19 cellular contexts compared by ENCODE assay signal in genomic region chrX:40414335-40414734, GRCh38.
A peak's percentile ranks its signal among the peaks of the same experiment; 100 is the strongest.
DNase-seq lines count a peak whose midpoint lies in the region; ATAC-seq and TF ChIP-seq lines count a peak whose summit lies in the region.
"Had no signal": no experiment of that assay in that cellular context is flagged by ENCODE, and none has a peak within 500 bp of the region (broad histone marks: within the 10 kb centered on the region; RNA-seq: fewer than 3 reads in every experiment).

No MANE protein-coding gene starts in this region.

- no CpG with 5 or more reads among the region's 3 CpGs for whole genome bisulfite sequencing in H9 (ENCODE audit: extremely low coverage, insufficient read length, low lambda C conversion rate)

- H2BK120ac ChIP-seq in H9 (ENCODE audit: low read depth, low read length, poor library complexity, severe bottlenecking) = no peak overlapping the region

- peak; percentile 50 for ATAC-seq in WTC11
- ATAC-seq in HG03196 (IDR thresholded peaks at IDR 0.05; ENCODE audit: unreplicated experiment) = no peak
- ATAC-seq: HCT116, HepG2 had no signal

- H2BK12ac ChIP-seq in H9 (ENCODE audit: insufficient read length, low read depth, low read length) = no peak overlapping the region

- peaks cover 66 to 72% of the 10 kb centered on the region in 2 experiments for H3K9me3 Mint-ChIP-seq in H9
- H3K9me3 Mint-ChIP-seq in WTC11 = peaks cover 7% of the 10 kb centered on the region
- H3K9me3 Mint-ChIP-seq: HFFc6 had no signal

- no peak overlapping the region for H2AFZ ChIP-seq in H9 (ENCODE audit: low read length)
- H2AFZ ChIP-seq: GM23248 had no signal

- POLR2A ChIA-PET in WTC11 (lab: Charles Lee) = no interaction called here

- H3K27ac ChIP-seq in H9 (ENCODE audit: insufficient read length, low read depth, low read length) = no peak overlapping the region
- H3K27ac ChIP-seq: GM23248 had no signal

- H2BK15ac ChIP-seq in H9 (ENCODE audit: low read depth, low read length) = no peak overlapping the region

- H3K56ac ChIP-seq in H9 (ENCODE audit: insufficient read length, low read depth, low read length) = no peak overlapping the region

- H4K5ac ChIP-seq in H9 (ENCODE audit: insufficient read length, low read depth, low read length) = no peak overlapping the region

- no peak overlapping the region for H3T11ph ChIP-seq in H9 (ENCODE audit: low read length)

- H3K4me2 ChIP-seq in H9 (ENCODE audit: insufficient read depth, insufficient read length, low read length) = no peak overlapping the region

- no peak overlapping the region for H3K27ac Mint-ChIP-seq in H9
- H3K27ac Mint-ChIP-seq in WTC11 = no peak overlapping the region
- H3K27ac Mint-ChIP-seq: B cell; CD4-positive, CD25-positive, alpha-beta regulatory T cell; CD8-positive, alpha-beta memory T cell; HFFc6; IgD-negative memory B cell had no signal

- H3K4ac ChIP-seq in H9 (ENCODE audit: low read depth, low read length) = no peak overlapping the region

- no peaks in the 10 kb centered on the region for H3K23me2 ChIP-seq in H9 (ENCODE audit: insufficient read length, low read depth, low read length, poor library complexity, severe bottlenecking)

- no peaks in the 10 kb centered on the region for H4K20me1 ChIP-seq in H9 (ENCODE audit: control insufficient read depth, insufficient read depth, insufficient read length)

- H3K23ac ChIP-seq in H9 (ENCODE audit: insufficient read length, low read depth, low read length) = no peak overlapping the region

- H3K36me3 Mint-ChIP-seq in H9 (ENCODE audit: insufficient read depth in 1 of 3, low read depth in 3 of 3) (peaks cover 0 to 13% (median 4%) of the 10 kb centered on the region in 3 experiments; a peak in 2 of 7 replicates), WTC11 (no peaks in the 10 kb centered on the region; the same call in 1 of the 2 replicates)
- H3K36me3 Mint-ChIP-seq: CD4-positive, CD25-positive, alpha-beta regulatory T cell; CD8-positive, alpha-beta memory T cell had no signal

- H4K8ac ChIP-seq in H9 (replicated peaks; ENCODE audit: insufficient read length, low read depth, low read length) = no peak overlapping the region

- H2BK5ac ChIP-seq in H9 (ENCODE audit: insufficient read length, low read length) = no peak overlapping the region

- H3K27me3 ChIP-seq in BE2C = no peaks in the 10 kb centered on the region
- no peaks in the 10 kb centered on the region for H3K27me3 ChIP-seq in H9 (ENCODE audit: insufficient read depth, low read length)

- no peak overlapping the region for H3K14ac ChIP-seq in H9 (ENCODE audit: insufficient read depth, low read length)

- H3K9me3 ChIP-seq in BE2C (no peaks in the 10 kb centered on the region), H9 (ENCODE audit: control insufficient read depth, low read depth, low read length) (no peaks in the 10 kb centered on the region)

- no peak overlapping the region for H4K91ac ChIP-seq in H9 (ENCODE audit: insufficient read length, low read depth, low read length)

- H3K18ac ChIP-seq in H9 (ENCODE audit: insufficient read length, low read depth, low read length) = no peak overlapping the region

- no peak overlapping the region for H2AK5ac ChIP-seq in H9 (ENCODE audit: insufficient read length, low read length)

- H3K79me1 ChIP-seq in H9 (ENCODE audit: insufficient read depth, low read depth, low read length, poor library complexity, severe bottlenecking) = no peaks in the 10 kb centered on the region

- no peaks in the 10 kb centered on the region for H3K36me3 ChIP-seq in BE2C

- H3K27me3 Mint-ChIP-seq in H9 (ENCODE audit: low read depth) = no peaks in the 10 kb centered on the region
- H3K27me3 Mint-ChIP-seq in WTC11 (ENCODE audit: low read depth) = peaks cover 2% of the 10 kb centered on the region; the same call in 1 of the 2 replicates
- H3K27me3 Mint-ChIP-seq: B cell had no signal

- H2BK20ac ChIP-seq in H9 (ENCODE audit: low read depth, low read length, poor library complexity, severe bottlenecking) = no peak overlapping the region

- no peak overlapping the region for H3K4me3 ChIP-seq in BE2C (ENCODE audit: low read depth, low read length)
- H3K4me3 ChIP-seq: GM23248 had no signal

- DNase-seq in BE2C (peak; percentile 54), H9 (peak; percentile 35), WTC11 (ENCODE audit: low spot score) (no peak), islet precursor cell (peak; percentile 95), kidney glomerular epithelial cell (lab: John Stamatoyannopoulos, UW) (no peak), NCI-H1105 (lab: John Stamatoyannopoulos, UW) (no peak)
- DNase-seq: 8988T; C1 segment of cervical spinal cord; CD4-positive, CD25-positive, alpha-beta regulatory T cell; CD8-positive, alpha-beta memory T cell; COR-L47; GDM1; GM23248; HFFc6 had no signal

- no peaks in the 10 kb centered on the region for H3K79me2 ChIP-seq in H9 (ENCODE audit: insufficient read depth, low read length)

- TF ChIP-seq CTCF in BE2C (IDR thresholded peaks at IDR 0.05; ENCODE audit: low read depth, low read length) (no peak), H9 (conservative IDR thresholded peaks at IDR 0.05) (no peak), WTC11 (IDR thresholded peaks at IDR 0.05) (no peak)

- CTCF ChIA-PET in WTC11 (lab: Charles Lee) = no interaction called here

- H3K4me1 ChIP-seq in BE2C = peaks cover 16% of the 10 kb centered on the region
- no peaks in the 10 kb centered on the region for H3K4me1 ChIP-seq in H9 (ENCODE audit: insufficient read depth, low read length)

- H3K4me3 Mint-ChIP-seq in H9 (no peak overlapping the region), WTC11 (no peak overlapping the region)
- H3K4me3 Mint-ChIP-seq: B cell; CD4-positive, CD25-positive, alpha-beta regulatory T cell; HFFc6; IgD-negative memory B cell had no signal

- H3K9ac ChIP-seq in H9 (ENCODE audit: extremely low read depth, insufficient read length, low read length) = no peak overlapping the region
- H3K9ac ChIP-seq: GM23248 had no signal

- H3K4me1 Mint-ChIP-seq in H9 = peaks cover 16 to 24% of the 10 kb centered on the region in 2 experiments
- H3K4me1 Mint-ChIP-seq in WTC11 = peaks cover 33% of the 10 kb centered on the region
- H3K4me1 Mint-ChIP-seq: B cell, IgD-negative memory B cell had no signal

TF ChIP-seq in WTC11, 78 proteins besides CTCF, POLR2A, EP300 and RAD21 (continues in another document):
- TF ChIP-seq AFF4 (CRISPR knock-in tag; IDR thresholded peaks at IDR 0.05; ENCODE audit: borderline replicate concordance) = no peak
- TF ChIP-seq SMAD4 (CRISPR knock-in tag; IDR thresholded peaks at IDR 0.05) = no peak
- no peak for TF ChIP-seq ZNF425 (CRISPR knock-in tag; conservative IDR thresholded peaks at IDR 0.05)
- no peak for TF ChIP-seq TCF7 (CRISPR knock-in tag; IDR thresholded peaks at IDR 0.05; ENCODE audit: low read depth)
- TF ChIP-seq PREB (CRISPR knock-in tag; IDR thresholded peaks at IDR 0.05; ENCODE audit: borderline replicate concordance) = no peak
- TF ChIP-seq MYBL2 (CRISPR knock-in tag; IDR thresholded peaks at IDR 0.05) = no peak
- no peak for TF ChIP-seq CBFB (CRISPR knock-in tag; IDR thresholded peaks at IDR 0.05; ENCODE audit: low read depth)
- TF ChIP-seq NR1H2 (CRISPR knock-in tag; IDR thresholded peaks at IDR 0.05) = no peak

Comparison
In these comparisons a context has a peak if more than half of its experiments do, and no peak if none do; other contexts are left out.
1. DNase-seq: peak in BE2C (single experiment), H9 (single experiment) and islet precursor cell (single experiment); none in WTC11 (single experiment), kidney glomerular epithelial cell (single experiment) and NCI-H1105 (single experiment).